In genomic region chr19:45955905-45956608, GRCh38 we compare ENCODE assay signal across 14 cellular contexts. TPM values are rescaled to one million over a fixed set of nuclear protein-coding genes. Genes with fewer than 3 reads are reported as not detected.
DNase-seq lines count a peak whose midpoint lies in the region; ATAC-seq and TF ChIP-seq lines count a peak whose summit lies in the region.
"Had no signal": no experiment of that assay in that cellular context is flagged by ENCODE, and none has a peak within 500 bp of the region (broad histone marks: within the 10 kb centered on the region; RNA-seq: fewer than 3 reads in every experiment).

No MANE protein-coding gene starts in this region.

- peaks cover 29% of the 10 kb centered on the region for H3K4me1 Mint-ChIP-seq in activated naive CD4-positive, alpha-beta T cell treated with anti-CD3 and anti-CD28 coated beads, Interleukin-2, amount 10 ng/mL, durations not matched to agents 7 days and 5 days
- H3K4me1 Mint-ChIP-seq in immature natural killer cell: peaks cover 8 to 20% of the 10 kb centered on the region in 2 donors

- RAD21 ChIA-PET in HCT116 (lab: Charles Lee; ENCODE audit: low non-redundant PET in 1 of 2, low total read pairs in 2 of 2, uncharacterized antibody in 2 of 2, unreplicated experiment in 2 of 2): no interaction called here

- CTCF ChIA-PET in HCT116 (lab: Charles Lee): no interaction called here
- CTCF ChIA-PET in activated naive CD4-positive, alpha-beta T cell treated with anti-CD3 and anti-CD28 coated beads, Interleukin-2, amount 10 ng/mL, durations not matched to agents 7 days and 5 days (lab: Charles Lee): no interaction called here

- H3K9ac ChIP-seq in HCT116 (ENCODE audit: low read length): peak overlapping the region; percentile 2; the same call in 1 of the 2 replicates

- no peak overlapping the region for H3K27ac ChIP-seq in HCT116 (ENCODE audit: low read depth, low read length)
- H3K27ac ChIP-seq in psoas muscle: peak overlapping the region; percentile 30

- no peaks in the 10 kb centered on the region for H3K36me3 Mint-ChIP-seq in activated naive CD4-positive, alpha-beta T cell treated with anti-CD3 and anti-CD28 coated beads, Interleukin-2, amount 10 ng/mL, durations not matched to agents 7 days and 5 days
- H3K36me3 Mint-ChIP-seq in immature natural killer cell: no peaks in the 10 kb centered on the region
- H3K36me3 Mint-ChIP-seq: CD8-positive, alpha-beta T cell had no signal

- H3K4me3 Mint-ChIP-seq in activated naive CD4-positive, alpha-beta T cell treated with anti-CD3 and anti-CD28 coated beads, Interleukin-2, amount 10 ng/mL, durations not matched to agents 7 days and 5 days: no peak overlapping the region
- H3K4me3 Mint-ChIP-seq in immature natural killer cell: no peak overlapping the region
- H3K4me3 Mint-ChIP-seq: CD8-positive, alpha-beta T cell had no signal

- H2AFZ ChIP-seq in HCT116 (ENCODE audit: low read depth, low read length, poor library complexity, severe bottlenecking): no peak overlapping the region

- H3K27me3 Mint-ChIP-seq in activated naive CD4-positive, alpha-beta T cell treated with anti-CD3 and anti-CD28 coated beads, Interleukin-2, amount 10 ng/mL, durations not matched to agents 7 days and 5 days: peaks cover 64% of the 10 kb centered on the region
- H3K27me3 Mint-ChIP-seq in immature natural killer cell (ENCODE audit: low read depth in 3 of 3): peaks cover 8 to 24% (median 20%) of the 10 kb centered on the region in 3 donors

- no peak for TF ChIP-seq POLR2A in HCT116 (IDR thresholded peaks at IDR 0.05; ENCODE audit: borderline replicate concordance, extremely low read depth, insufficient read depth, insufficient read length)

- no peak for TF ChIP-seq RAD21 in HCT116 (IDR thresholded peaks at IDR 0.05; ENCODE audit: low read depth)

- BruUV-seq in HCT116 (replicated peaks; lab: Mats Ljungman, UMichigan): no TSS peak

- H3K9me3 Mint-ChIP-seq in activated naive CD4-positive, alpha-beta T cell treated with anti-CD3 and anti-CD28 coated beads, Interleukin-2, amount 10 ng/mL, durations not matched to agents 7 days and 5 days: peaks cover 3% of the 10 kb centered on the region
- peaks cover 0 to 3% (median 0%) of the 10 kb centered on the region in 6 donors for H3K9me3 Mint-ChIP-seq in immature natural killer cell
- H3K9me3 Mint-ChIP-seq: CD8-positive, alpha-beta T cell had no signal

- H3K4me1 ChIP-seq in HCT116 (ENCODE audit: control insufficient read depth in 1 of 2, insufficient read depth in 2 of 2, low read length in 2 of 2) (peaks cover 10 to 29% of the 10 kb centered on the region in 2 experiments; a peak in 3 of 4 replicates), psoas muscle (no peaks in the 10 kb centered on the region)

- no peaks in the 10 kb centered on the region for H3K79me2 ChIP-seq in HCT116 (ENCODE audit: insufficient read depth, low read length)

- POLR2A ChIA-PET in HCT116 (lab: Charles Lee): no interaction called here

- H3K9me3 ChIP-seq in HCT116 (ENCODE audit: control insufficient read depth in 1 of 2, insufficient read depth in 1 of 2, low read depth in 1 of 2, low read length in 2 of 2) (no peaks in the 10 kb centered on the region), psoas muscle (no peaks in the 10 kb centered on the region)

- TF ChIP-seq CTCF in HCT116 (IDR thresholded peaks at IDR 0.05 in 2 of 3, conservative IDR thresholded peaks at IDR 0.05 in 1 of 3; ENCODE audit: borderline replicate concordance in 1 of 3, insufficient read depth in 1 of 3, low read depth in 2 of 3, low read length in 2 of 3) (no peak), astrocyte of the spinal cord (IDR thresholded peaks at IDR 0.05; ENCODE audit: low read depth, low read length) (no peak), psoas muscle (IDR thresholded peaks at IDR 0.05) (no peak)

- in situ Hi-C loops in astrocyte of the spinal cord (cut with HindIII; ENCODE audit: low sequenced_read_pairs): no loop called here

- DNase-seq in HCT116 (ENCODE audit: low read depth, low spot score) (peak; percentile 35), astrocyte of the spinal cord (ENCODE audit: low read depth, low spot score) (peak; percentile 64), left ventricle myocardium superior (peak; percentile 63), psoas muscle (peak; percentile 41 to 70), NCI-H146 (lab: John Stamatoyannopoulos, UW) (no peak), immature natural killer cell (no peak)
- DNase-seq in activated naive CD4-positive, alpha-beta T cell treated with anti-CD3 and anti-CD28 coated beads, Interleukin-2, amount 10 ng/mL, durations not matched to agents 7 days and 5 days: no peak
- DNase-seq: activated CD8-positive, alpha-beta memory T cell treated with anti-CD3 and anti-CD28 coated beads, Interleukin-2, amount 50 U/mL, for 4 hours; CD8-positive, alpha-beta T cell; kidney glomerular epithelial cell; NCI-H1417 treated with DMSO at 0.1 percent for 48 hours; stomach had no signal

- H3K27me3 ChIP-seq in HCT116 (ENCODE audit: insufficient read depth, low read length): peaks cover 6% of the 10 kb centered on the region; the same call in 1 of the 2 replicates
- peaks cover 0 to 61% (median 7%) of the 10 kb centered on the region in 3 donors for H3K27me3 ChIP-seq in psoas muscle (ENCODE audit: insufficient read depth in 3 of 3, low read length in 2 of 3)

- no peaks in the 10 kb centered on the region for H3K9me2 ChIP-seq in HCT116 (ENCODE audit: insufficient read depth)

- intact Hi-C loops in HCT116 (cut with micrococcal nuclease): no loop called here
- intact Hi-C loops in left ventricle myocardium superior (cut with micrococcal nuclease): no loop called here
- intact Hi-C loops in psoas muscle (cut with DNase I): no loop called here

- H4K20me1 ChIP-seq in HCT116 (ENCODE audit: insufficient read depth): no peaks in the 10 kb centered on the region

- H3K36me3 ChIP-seq in HCT116 (ENCODE audit: control insufficient read depth in 1 of 2, insufficient read depth in 2 of 2, low read length in 2 of 2): no peaks in the 10 kb centered on the region
- H3K36me3 ChIP-seq in psoas muscle (ENCODE audit: insufficient read depth in 1 of 2, low read depth in 1 of 2): no peaks in the 10 kb centered on the region
- H3K36me3 ChIP-seq: stomach had no signal

- ATAC-seq in HCT116: peak; percentile 72
- ATAC-seq in left ventricle myocardium superior: peak; percentile 77
- ATAC-seq in psoas muscle: peak; percentile 32 to 72 (median 58)
- no peak for ATAC-seq in HG02588 (IDR thresholded peaks at IDR 0.05; ENCODE audit: unreplicated experiment)
- ATAC-seq: CD8-positive, alpha-beta T cell had no signal

- peak overlapping the region; percentile 63 for H3K4me2 ChIP-seq in HCT116 (ENCODE audit: low read length)

- H3K4me3 ChIP-seq in HCT116 (replicated peaks in 1 of 2; ENCODE audit: low read depth in 1 of 2, low read length in 2 of 2): peak overlapping the region in 1 of 2 experiments; percentile 20; a peak in 1 of 4 replicates
- H3K4me3 ChIP-seq in astrocyte of the spinal cord (ENCODE audit: low read depth, low read length): no peak overlapping the region
- H3K4me3 ChIP-seq in psoas muscle: no peak overlapping the region
- H3K4me3 ChIP-seq: coronary artery, stomach had no signal

- H3K27ac Mint-ChIP-seq in activated naive CD4-positive, alpha-beta T cell treated with anti-CD3 and anti-CD28 coated beads, Interleukin-2, amount 10 ng/mL, durations not matched to agents 7 days and 5 days: no peak overlapping the region
- no peak overlapping the region for H3K27ac Mint-ChIP-seq in immature natural killer cell
- H3K27ac Mint-ChIP-seq: CD8-positive, alpha-beta T cell had no signal

- WGBS in psoas muscle, 3 donors: 40 to 46% (median 43%) methylated on average over 12 to 13 of the region's 13 CpGs

TF ChIP-seq in HCT116, 20 proteins besides CTCF, POLR2A, EP300 and RAD21 (continues in another document):
- TF ChIP-seq CEBPB (IDR thresholded peaks at IDR 0.05; ENCODE audit: low read depth) (no peak), CBX3 (IDR thresholded peaks at IDR 0.05; ENCODE audit: low read depth) (peak; percentile 16; the same call in 1 of the 2 replicates), YY1 (IDR thresholded peaks at IDR 0.05; ENCODE audit: extremely low read depth, insufficient replicate concordance, low read depth, low read length) (no peak)

RNA-seq across cellular contexts. Expression of gene NOVA2, which starts 17.6 kb away (rescaled TPM):
- 2.5 TPM for total RNA-seq in HCT116 (2021; ENCODE audit: unreplicated experiment)
- 1.2 and 1.5 TPM in 2 replicates for polyA plus RNA-seq in HCT116 (2012)
- total RNA-seq in left ventricle myocardium superior: 5.9 TPM
- 1 to 10 TPM; 1.6 to 4.3 (median 2.7) TPM for total RNA-seq in psoas muscle
- under 1 TPM; 0.27 to 0.98 (median 0.60) TPM for polyA plus RNA-seq in psoas muscle
- polyA plus RNA-seq in immature natural killer cell: not detected
- total RNA-seq: CD8-positive, alpha-beta T cell had no signal

RNA-seq across cellular contexts. Expression of gene CCDC61, which starts 39.2 kb away (rescaled TPM):
- total RNA-seq in HCT116 (2021; ENCODE audit: unreplicated experiment) (12.2 TPM), left ventricle myocardium superior (7.7 TPM), psoas muscle (1 to 10 TPM; 4.9 to 6.2 (median 5.5) TPM)
- 4.1 and 5.6 TPM in 2 replicates for polyA plus RNA-seq in HCT116 (2012)
- polyA plus RNA-seq in psoas muscle (1 to 10 TPM; 2.9 to 5.3 (median 4.0) TPM), immature natural killer cell (1 to 10 TPM; 5.7 to 9.8 (median 6.1) TPM)

RNA-seq across cellular contexts. Expression of gene NANOS2, which starts 41.5 kb away (rescaled TPM):
- not detected for total RNA-seq in HCT116 (2021; ENCODE audit: unreplicated experiment)
- polyA plus RNA-seq in HCT116 (2012): not detected in 2 replicates
- not detected for total RNA-seq in left ventricle myocardium superior
- total RNA-seq in psoas muscle: not detected
- not detected for polyA plus RNA-seq in psoas muscle
- polyA plus RNA-seq in immature natural killer cell: not detected
- total RNA-seq: CD8-positive, alpha-beta T cell; stomach had no signal
- polyA plus RNA-seq: stomach had no signal

RNA-seq across cellular contexts. Expression of gene MYPOP, which starts 53.6 kb away (rescaled TPM):
- 10.8 TPM for total RNA-seq in HCT116 (2021; ENCODE audit: unreplicated experiment)
- polyA plus RNA-seq in HCT116 (2012): 4.9 and 5.7 TPM in 2 replicates
- 18.5 TPM for total RNA-seq in left ventricle myocardium superior
- 10 to 100 TPM; 11.3 to 14.8 (median 13.1) TPM for total RNA-seq in psoas muscle
- 10 to 100 TPM; 10.6 to 20.7 (median 11.0) TPM for polyA plus RNA-seq in psoas muscle
- under 1 TPM; 0.12 to 0.45 (median 0.13) TPM for polyA plus RNA-seq in immature natural killer cell

Comparison
In these comparisons a context has a peak if more than half of its experiments do, and no peak if none do; other contexts are left out.
1. DNase-seq: peak in HCT116 (single experiment), astrocyte of the spinal cord (single experiment), left ventricle myocardium superior (single experiment) and psoas muscle (2 of 2); none in activated naive CD4-positive, alpha-beta T cell treated with anti-CD3 and anti-CD28 coated beads, Interleukin-2, amount 10 ng/mL, durations not matched to agents 7 days and 5 days (single experiment), NCI-H146 (single experiment) and immature natural killer cell (0 of 3).